In the genomic region with DNA sequence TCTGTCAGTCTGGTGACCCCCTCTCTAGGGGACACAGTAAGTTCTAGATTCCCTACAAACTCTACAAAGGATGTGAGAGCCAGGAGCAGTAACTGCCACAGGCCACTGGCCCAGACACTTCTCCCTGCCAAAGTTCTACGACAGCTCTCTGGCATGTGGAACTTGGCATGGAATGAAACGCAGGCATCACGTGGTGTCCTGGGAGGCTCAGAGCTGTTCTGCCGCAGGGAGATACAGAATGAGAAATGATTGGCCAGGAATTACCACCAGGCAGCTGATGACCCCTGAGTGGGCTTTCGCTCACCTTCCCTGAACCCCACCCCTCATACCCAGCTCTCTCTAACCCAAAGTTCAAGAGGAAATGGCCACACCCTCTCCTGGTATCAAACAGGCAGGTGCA, we compare ENCODE assay signal across 9 cellular contexts. TPM values are rescaled to one million over a fixed set of nuclear protein-coding genes. Genes with fewer than 3 reads are reported as not detected.
A peak's percentile ranks its signal among the peaks of the same experiment; 100 is the strongest.
DNase-seq lines count a peak whose midpoint lies in the region; ATAC-seq and TF ChIP-seq lines count a peak whose summit lies in the region.
"Had no signal": no experiment of that assay in that cellular context is flagged by ENCODE, and none has a peak within 500 bp of the region (broad histone marks: within the 10 kb centered on the region; RNA-seq: fewer than 3 reads in every experiment).

No MANE protein-coding gene starts in this region.

- no peak overlapping the region for H3K4me3 ChIP-seq in fibroblast of mammary gland (ENCODE audit: control insufficient read depth, low read depth, low read length)
- no peak overlapping the region for H3K4me3 ChIP-seq in muscle layer of duodenum (ENCODE audit: low read depth in 1 of 2, low read length in 2 of 2)

- TF ChIP-seq CTCF in fibroblast of mammary gland (conservative IDR thresholded peaks at IDR 0.05; ENCODE audit: control insufficient read depth, insufficient read depth, low read depth, low read length) (no peak), type B pancreatic cell (conservative IDR thresholded peaks at IDR 0.05) (no peak)

- H3K9me3 ChIP-seq in muscle layer of duodenum (ENCODE audit: control insufficient read depth in 1 of 2, low read length in 2 of 2), result no peaks in the 10 kb centered on the region

- H3K4me1 ChIP-seq in muscle layer of duodenum (ENCODE audit: control insufficient read depth in 1 of 2, insufficient read depth in 2 of 2, low read length in 2 of 2), result peaks cover 10 to 33% of the 10 kb centered on the region in 2 donors

- H3K36me3 Mint-ChIP-seq in type B pancreatic cell, result no peaks in the 10 kb centered on the region
- no peaks in the 10 kb centered on the region for H3K36me3 Mint-ChIP-seq in activated T-helper 2 cell treated with anti-CD3 and anti-CD28 coated beads, Interferon-gamma antibody, Interleukin-2, Interleukin-4, amounts not matched to agents 10 μg/mL and 5 μg/mL and 100 μg/mL, durations not matched to agents 14 hours and 24 hours and 36 hours (ENCODE audit: low read depth)

- intact Hi-C loops in activated T-helper 2 cell treated with anti-CD3 and anti-CD28 coated beads, Interferon-gamma antibody, Interleukin-2, Interleukin-4, amounts not matched to agents 10 μg/mL and 5 μg/mL and 100 μg/mL, durations not matched to agents 14 hours and 24 hours and 36 hours (cut with micrococcal nuclease), result loop anchor here (10.0 kb wide), 1 partner anchor 491 kb away; no protein-coding TSS in a partner anchor

- no peak overlapping the region for H3K4me3 Mint-ChIP-seq in type B pancreatic cell
- H3K4me3 Mint-ChIP-seq in activated T-helper 2 cell treated with anti-CD3 and anti-CD28 coated beads, Interferon-gamma antibody, Interleukin-2, Interleukin-4, amounts not matched to agents 10 μg/mL and 5 μg/mL and 100 μg/mL, durations not matched to agents 14 hours and 24 hours and 36 hours (ENCODE audit: low read depth), result no peak overlapping the region
- H3K4me3 Mint-ChIP-seq: activated B cell treated with CpG ODN at 0.5 μM for 24 hours had no signal

- H3K9me3 Mint-ChIP-seq in type B pancreatic cell, result no peaks in the 10 kb centered on the region
- no peaks in the 10 kb centered on the region for H3K9me3 Mint-ChIP-seq in activated T-helper 2 cell treated with anti-CD3 and anti-CD28 coated beads, Interferon-gamma antibody, Interleukin-2, Interleukin-4, amounts not matched to agents 10 μg/mL and 5 μg/mL and 100 μg/mL, durations not matched to agents 14 hours and 24 hours and 36 hours
- H3K9me3 Mint-ChIP-seq: activated B cell treated with CpG ODN at 0.5 μM for 24 hours had no signal

- peaks cover 25% of the 10 kb centered on the region for H3K4me1 Mint-ChIP-seq in type B pancreatic cell (ENCODE audit: unreplicated experiment)
- H3K4me1 Mint-ChIP-seq in activated T-helper 2 cell treated with anti-CD3 and anti-CD28 coated beads, Interferon-gamma antibody, Interleukin-2, Interleukin-4, amounts not matched to agents 10 μg/mL and 5 μg/mL and 100 μg/mL, durations not matched to agents 14 hours and 24 hours and 36 hours (ENCODE audit: low read depth), result peaks cover 2% of the 10 kb centered on the region
- H3K4me1 Mint-ChIP-seq: activated B cell treated with CpG ODN at 0.5 μM for 24 hours had no signal

- H3K27ac Mint-ChIP-seq in type B pancreatic cell, result no peak overlapping the region
- no peak overlapping the region for H3K27ac Mint-ChIP-seq in activated T-helper 2 cell treated with anti-CD3 and anti-CD28 coated beads, Interferon-gamma antibody, Interleukin-2, Interleukin-4, amounts not matched to agents 10 μg/mL and 5 μg/mL and 100 μg/mL, durations not matched to agents 14 hours and 24 hours and 36 hours
- H3K27ac Mint-ChIP-seq: activated B cell treated with CpG ODN at 0.5 μM for 24 hours had no signal

- H3K27me3 Mint-ChIP-seq in type B pancreatic cell, result peaks cover 9% of the 10 kb centered on the region
- H3K27me3 Mint-ChIP-seq in activated T-helper 2 cell treated with anti-CD3 and anti-CD28 coated beads, Interferon-gamma antibody, Interleukin-2, Interleukin-4, amounts not matched to agents 10 μg/mL and 5 μg/mL and 100 μg/mL, durations not matched to agents 14 hours and 24 hours and 36 hours (ENCODE audit: low read depth), result peaks cover 3% of the 10 kb centered on the region

- H3K27ac ChIP-seq in muscle layer of duodenum (ENCODE audit: low read length), result peak overlapping the region; percentile 45

- H3K27me3 ChIP-seq in muscle layer of duodenum (ENCODE audit: low read depth, low read length), result no peaks in the 10 kb centered on the region

- DNase-seq in AG08396 (ENCODE audit: low spot score) (peak; percentile 83), RKO (ENCODE audit: low spot score) (peak; percentile 14), fibroblast of mammary gland (ENCODE audit: low read depth) (peak; percentile 73), type B pancreatic cell (ENCODE audit: extremely low spot score, unreplicated experiment) (no peak), SKM-1 (lab: John Stamatoyannopoulos, UW; ENCODE audit: unreplicated experiment) (no peak)
- no peak for DNase-seq in activated T-helper 2 cell treated with anti-CD3 and anti-CD28 coated beads, Interferon-gamma antibody, Interleukin-2, Interleukin-4, amounts not matched to agents 10 μg/mL and 5 μg/mL and 100 μg/mL, durations not matched to agents 14 hours and 24 hours and 36 hours (ENCODE audit: low spot score)
- DNase-seq: activated B cell treated with CpG ODN at 0.5 μM for 24 hours had no signal

- H3K36me3 ChIP-seq in muscle layer of duodenum (ENCODE audit: control insufficient read depth in 1 of 2, insufficient read depth in 2 of 2, low read length in 2 of 2), result no peaks in the 10 kb centered on the region

- no peak for ATAC-seq in GM18909 (IDR thresholded peaks at IDR 0.05; ENCODE audit: poor library complexity, unreplicated experiment)

RNA-seq across cellular contexts. Expression of a gene that starts 29.8 kb away (rescaled TPM):
- 22.6 and 26.6 TPM in 2 replicates for total RNA-seq in type B pancreatic cell (ENCODE audit: low replicate concordance)
- total RNA-seq in activated T-helper 2 cell treated with anti-CD3 and anti-CD28 coated beads, Interferon-gamma antibody, Interleukin-2, Interleukin-4, amounts not matched to agents 10 μg/mL and 5 μg/mL and 100 μg/mL, durations not matched to agents 14 hours and 24 hours and 36 hours, result 4.0 and 4.4 TPM in 2 replicates

Comparison
In these comparisons a context has a peak if more than half of its experiments do, and no peak if none do; other contexts are left out.
1. DNase-seq: peak in AG08396 (single experiment), RKO (single experiment) and fibroblast of mammary gland (single experiment); none in type B pancreatic cell (single experiment), activated T-helper 2 cell treated with anti-CD3 and anti-CD28 coated beads, Interferon-gamma antibody, Interleukin-2, Interleukin-4, amounts not matched to agents 10 μg/mL and 5 μg/mL and 100 μg/mL, durations not matched to agents 14 hours and 24 hours and 36 hours (single experiment) and SKM-1 (single experiment).